Comparison of ENCODE assay signal across 8 cellular contexts in genomic region chr20:844473-845225, GRCh38. TPM values are rescaled to one million over a fixed set of nuclear protein-coding genes. Genes with fewer than 3 reads are reported as not detected.
A peak's percentile ranks its signal among the peaks of the same experiment; 100 is the strongest.
DNase-seq lines count a peak whose midpoint lies in the region; ATAC-seq, FAIRE-seq and TF ChIP-seq lines count a peak whose summit lies in the region.

No MANE protein-coding gene starts in this region.

- H3K36me3 ChIP-seq in small intestine (ENCODE audit: control insufficient read depth in 2 of 2, insufficient read depth in 2 of 2, low read length in 2 of 2): no peaks in the 10 kb centered on the region

- H3K9me3 ChIP-seq in small intestine (ENCODE audit: control insufficient read depth, low read depth): no peaks in the 10 kb centered on the region

- 17 to 20% (median 18%) methylated on average over 44 to 47 of the region's 47 CpGs for WGBS in small intestine, 3 donors

- H3K27me3 ChIP-seq in small intestine (ENCODE audit: control insufficient read depth in 2 of 2, insufficient read depth in 2 of 2, low read length in 2 of 2): no peaks in the 10 kb centered on the region

- H3K27ac ChIP-seq in VCaP: peak overlapping the region; percentile 99
- peak overlapping the region; percentile 45 to 49 for H3K27ac ChIP-seq in small intestine (ENCODE audit: low read depth in 1 of 2, low read length in 1 of 2)

- in situ Hi-C loops in T47D (cut with HindIII; ENCODE audit: low pct_unique_long_range_greater_than_20kb, low sequenced_read_pairs): no loop called here

- FAIRE-seq in small intestine (lab: Jason Lieb, UNC): no peak

- peaks cover 3 to 5% of the 10 kb centered on the region in 2 donors for H3K4me1 ChIP-seq in small intestine (ENCODE audit: control insufficient read depth in 2 of 2, insufficient read depth in 1 of 2, low read depth in 1 of 2, low read length in 1 of 2)

- peak overlapping the region; percentile 27 to 55 for H3K4me3 ChIP-seq in small intestine (ENCODE audit: low read depth in 1 of 2, low read length in 2 of 2)

- DNase-seq in NCI-H2029 treated with DMSO at 0.1 percent for 48 hours (lab: John Stamatoyannopoulos, UW): peak; percentile 89
- DNase-seq in T47D (ENCODE audit: low read depth in 1 of 2, low spot score in 1 of 2): peak; percentile 95 to 98
- peak; percentile 97 for DNase-seq in iPS-NIHi11 (ENCODE audit: low spot score)
- DNase-seq in small intestine: peak; percentile 96
- DNase-seq in SKM-1 treated with dmso at 0.1 percent for 144 hours (lab: John Stamatoyannopoulos, UW; ENCODE audit: unreplicated experiment): no peak

- ATAC-seq in GM18499 (IDR thresholded peaks at IDR 0.05; ENCODE audit: insufficient read depth, unreplicated experiment): peak; percentile 74
- peak; percentile 94 for ATAC-seq in HG02885 (IDR thresholded peaks at IDR 0.05; ENCODE audit: poor library complexity, unreplicated experiment)

- TF ChIP-seq CTCF in VCaP (conservative IDR thresholded peaks at IDR 0.05): no peak

RNA-seq across cellular contexts. Expression of gene FAM110A, which starts 11.1 kb away (rescaled TPM):
- 10 to 100 TPM; 11.4 to 14.1 (median 12.1) TPM for polyA plus RNA-seq in small intestine
